ENCODE assay signal across 5 cellular contexts in the genomic region with DNA sequence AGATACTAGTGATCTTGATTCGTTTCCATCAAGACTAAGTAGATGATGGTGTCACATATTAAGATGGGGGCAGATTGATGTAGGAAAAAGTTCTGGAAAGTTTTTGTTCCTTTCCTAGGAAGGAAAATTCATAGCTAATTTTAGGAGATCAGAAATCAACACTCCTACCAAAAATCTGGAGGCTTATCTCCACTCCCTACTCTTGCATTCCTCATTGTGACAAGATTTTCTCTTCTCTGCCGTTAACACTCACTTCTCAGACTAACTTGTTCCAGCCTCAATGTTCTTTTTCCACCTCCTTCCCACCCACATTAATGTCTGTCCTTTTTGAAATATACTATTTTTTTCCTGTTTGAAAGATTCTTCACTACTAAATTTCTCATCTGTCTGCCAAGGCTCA.
"Had no signal": no experiment of that assay in that cellular context is flagged by ENCODE, and none has a peak within 500 bp of the region (broad histone marks: within the 10 kb centered on the region; RNA-seq: fewer than 3 reads in every experiment).

No MANE protein-coding gene starts in this region.

- DNase-seq: H9, HCEC 1CT, IMR-90 had no signal

- H3K4me3 ChIP-seq: GM23338, K562 had no signal
